23 cellular contexts compared by ENCODE assay signal in genomic region chr12:104399750-104400612, GRCh38. TPM values are rescaled to one million over a fixed set of nuclear protein-coding genes. Genes with fewer than 3 reads are reported as not detected.
DNase-seq lines count a peak whose midpoint lies in the region; ATAC-seq, FAIRE-seq and TF ChIP-seq lines count a peak whose summit lies in the region.
"Had no signal": no experiment of that assay in that cellular context is flagged by ENCODE, and none has a peak within 500 bp of the region (broad histone marks: within the 10 kb centered on the region; RNA-seq: fewer than 3 reads in every experiment).

No MANE protein-coding gene starts in this region.

- RAD21 ChIA-PET in GM12878 (lab: Charles Lee; ENCODE audit: unreplicated experiment): interaction anchor here (0.8 kb wide), 1 partner anchor 18 kb away, joined by 3 read pairs; no protein-coding TSS in a partner anchor

- DNase-seq in AML-193 (lab: John Stamatoyannopoulos, UW): peak; percentile 2 to 28
- DNase-seq in GM19239 (ENCODE audit: insufficient read length, low spot score): no peak
- DNase-seq in MV-4-11 (lab: John Stamatoyannopoulos, UW): peak; percentile 45
- no peak for DNase-seq in GM12878 (ENCODE audit: low read depth, low spot score)
- DNase-seq in dedifferentiated amniotic fluid mesenchymal stem cell (ENCODE audit: extremely low spot score): no peak
- DNase-seq in posterior vena cava (ENCODE audit: low spot score): no peak
- DNase-seq in left ventricle myocardium inferior: no peak
- DNase-seq: GDM1, GM23248, NCI-H1105, NCI-H146, NCI-H2081, NCI-H2171 treated with DMSO at 0.1 percent for 48 hours, NCI-H446, NCI-H526 had no signal

- H3K4me2 ChIP-seq in GM12878 (ENCODE audit: control insufficient read depth, insufficient read depth): no peak overlapping the region
- H3K4me2 ChIP-seq: KMS-11 had no signal

- no peaks in the 10 kb centered on the region for H3K36me3 ChIP-seq in GM12878 (ENCODE audit: control insufficient read depth in 2 of 2, insufficient read depth in 2 of 2, low read length in 1 of 2)
- H3K36me3 ChIP-seq in left ventricle myocardium inferior: no peaks in the 10 kb centered on the region
- H3K36me3 ChIP-seq: HAP-1, SJSA1 had no signal

- no peak overlapping the region for H3K9ac ChIP-seq in GM12878 (ENCODE audit: control insufficient read depth, insufficient read depth, low read length)
- H3K9ac ChIP-seq: GM23248, KMS-11 had no signal

- H3K4me3 ChIP-seq in GM12878 (no peak overlapping the region), left ventricle myocardium inferior (no peak overlapping the region)
- H3K4me3 ChIP-seq: GM23248, HAP-1, SJSA1 had no signal

- H2AFZ ChIP-seq in GM12878 (ENCODE audit: control insufficient read depth, low read depth, low read length): no peak overlapping the region
- H2AFZ ChIP-seq: GM23248 had no signal

- FAIRE-seq in GM19239 (lab: Jason Lieb, UNC) (peak; percentile 8), GM12878 (lab: Jason Lieb, UNC) (peak; percentile 7)
- FAIRE-seq: A204.1, HepG2 had no signal

- no TSS peak for BruUV-seq in GM12878 (replicated peaks; lab: Mats Ljungman, UMichigan)

- in situ Hi-C loops in GM12878 (cut with MboI): no loop called here

- no peaks in the 10 kb centered on the region for H3K79me2 ChIP-seq in GM12878 (ENCODE audit: control insufficient read depth, insufficient read depth, low read length)

- CTCF ChIA-PET in GM12878 (lab: Yijun Ruan, JAX): interaction anchor here (1.0 to 2.5 kb wide), 3 partner anchors 18 to 229 kb away, joined by 3 to 10 read pairs (median 4); no protein-coding TSS in a partner anchor

- SMC1A ChIA-PET in GM12878 (lab: Charles Lee; ENCODE audit: uncharacterized antibody, unreplicated experiment): interaction anchor here (1.6 to 1.8 kb wide), 2 partner anchors 8 to 12 kb away, joined by 3 to 6 read pairs; no protein-coding TSS in a partner anchor

- TF ChIP-seq RAD21 in GM12878 (IDR thresholded peaks at IDR 0.05; ENCODE audit: insufficient read depth, low read depth, low read length): no peak

- H3K27ac ChIP-seq in GM12878 (ENCODE audit: control insufficient read depth, insufficient read depth): no peak overlapping the region
- no peak overlapping the region for H3K27ac ChIP-seq in left ventricle myocardium inferior (replicated peaks)
- H3K27ac ChIP-seq: GM23248, HL-60, KMS-11, SJSA1 had no signal

- WGBS in GM12878 (ENCODE audit: insufficient coverage, insufficient replicate concordance, low lambda C conversion rate, missing lambda C conversion rate): 71% methylated on average over 5 of the region's 5 CpGs

- no peak for TF ChIP-seq EP300 in GM12878 (IDR thresholded peaks at IDR 0.05; ENCODE audit: borderline replicate concordance in 1 of 2, control insufficient read depth in 1 of 2, low read depth in 2 of 2, low read length in 2 of 2)

- H4K20me1 ChIP-seq in GM12878 (ENCODE audit: control insufficient read depth, insufficient read depth): no peaks in the 10 kb centered on the region

- TF ChIP-seq POLR2A in GM12878 (IDR thresholded peaks at IDR 0.05; ENCODE audit: low read depth, low read length): no peak

- intact Hi-C loops in GM12878 (cut with micrococcal nuclease; ENCODE audit: unreplicated experiment): no loop called here
- intact Hi-C loops in posterior vena cava (cut with DNase I): no loop called here
- intact Hi-C loops in left ventricle myocardium inferior (cut with micrococcal nuclease): no loop called here

- no peaks in the 10 kb centered on the region for H3K27me3 ChIP-seq in GM12878 (replicated peaks in 1 of 2; ENCODE audit: control insufficient read depth in 2 of 2, insufficient read depth in 2 of 2, low read length in 1 of 2)
- no peaks in the 10 kb centered on the region for H3K27me3 ChIP-seq in left ventricle myocardium inferior (ENCODE audit: low read depth)
- H3K27me3 ChIP-seq: SJSA1 had no signal

- H3K4me1 ChIP-seq in GM12878 (ENCODE audit: control insufficient read depth, insufficient read depth, low read length): no peaks in the 10 kb centered on the region; the same call in 1 of the 2 replicates
- no peaks in the 10 kb centered on the region for H3K4me1 ChIP-seq in left ventricle myocardium inferior
- H3K4me1 ChIP-seq: HAP-1, SJSA1 had no signal

- TF ChIP-seq CTCF in GM12878 (IDR thresholded peaks at IDR 0.05 in 2 of 3, conservative IDR thresholded peaks at IDR 0.05 in 1 of 3; ENCODE audit: control insufficient read depth in 2 of 3, extremely low read depth in 1 of 3, insufficient read depth in 1 of 3, low read depth in 3 of 3, low read length in 3 of 3) (no peak), left ventricle myocardium inferior (IDR thresholded peaks at IDR 0.05; ENCODE audit: borderline replicate concordance) (no peak)

- POLR2A ChIA-PET in GM12878 (lab: Charles Lee): no interaction called here

- H3K9me3 ChIP-seq in GM12878 (replicated peaks; ENCODE audit: control insufficient read depth, insufficient read depth, low read length) (peaks cover 1% of the 10 kb centered on the region; the same call in 1 of the 3 replicates), left ventricle myocardium inferior (replicated peaks) (peaks cover 5% of the 10 kb centered on the region)
- H3K9me3 ChIP-seq: HAP-1, SJSA1 had no signal

- no peak for ATAC-seq in GM12878
- ATAC-seq in GM21360 (IDR thresholded peaks at IDR 0.05; ENCODE audit: unreplicated experiment): no peak
- ATAC-seq: HepG2, Right ventricle myocardium inferior had no signal

TF ChIP-seq in GM12878, 131 proteins besides CTCF, POLR2A, EP300 and RAD21 (continues in another document):
- TF ChIP-seq SPI1 (IDR thresholded peaks at IDR 0.05; ENCODE audit: borderline replicate concordance, insufficient read depth, low read depth, low read length): peak; percentile 58; the same call in 1 of the 2 replicates
- TF ChIP-seq RUNX3 (IDR thresholded peaks at IDR 0.05; ENCODE audit: low read length): peak; percentile 64
- no peak for TF ChIP-seq ZNF592 (IDR thresholded peaks at IDR 0.05)
- TF ChIP-seq BHLHE40 (IDR thresholded peaks at IDR 0.05; ENCODE audit: borderline replicate concordance in 1 of 2, low read depth in 2 of 2, low read length in 1 of 2): no peak
- TF ChIP-seq YY1 (IDR thresholded peaks at IDR 0.05; ENCODE audit: low read depth, low read length): peak; percentile 51; the same call in 1 of the 2 replicates

RNA-seq across cellular contexts. Expression of gene CHST11, which starts 56.8 kb away (rescaled TPM):
- total RNA-seq in GM12878 (2013; cell fraction: nucleolus; rRNA removed): 76.7 and 93.6 TPM in 2 replicates
- 19.9 and 23.8 TPM in 2 replicates for total RNA-seq in GM12878 (2014; rRNA removed)
- 12.3 and 13.0 TPM in 2 replicates for total RNA-seq in GM12878 (2014; rRNA removed; fragmentation: Illumina TruSeq; extraction: Trizol)
- 34.8 and 38.1 TPM in 2 replicates for total RNA-seq in GM12878 (2021)
- polyA plus RNA-seq in GM12878 (2011; ENCODE audit: low read depth): 6.0 TPM
- 20.0 and 25.7 TPM in 2 replicates for polyA plus RNA-seq in GM12878 (2011; rRNA removed)
- polyA plus RNA-seq in GM12878 (2011; cell fraction: cytosol; rRNA removed): 46.8 and 64.2 TPM in 2 replicates
- polyA plus RNA-seq in GM12878 (2011; cell fraction: nucleus; rRNA removed): 21.6 and 29.7 TPM in 2 replicates
- 11.8 and 12.6 TPM in 2 replicates for polyA plus RNA-seq in GM12878 (2012)
- 12.5 and 13.4 TPM in 2 replicates for polyA plus RNA-seq in GM12878 (2014; fragmentation: Illumina TruSeq; extraction: Trizol)
- polyA plus RNA-seq in GM12878 (2014; fragmentation: Nextera tagmentation; extraction: Ambion mirVana): 1 to 10 TPM; 1.9 to 2.5 TPM
- polyA plus RNA-seq in GM12878 (2014; rRNA removed): 11.3 and 23.1 TPM in 2 replicates
- 10 to 100 TPM; 20.9 to 24.6 TPM for polyA plus RNA-seq in GM12878 (2016; fragmentation: Nextera tagmentation; extraction: Ambion mirVana)
- polyA minus RNA-seq in GM12878 (2011; rRNA and poly(A)+ RNA removed): 36.6 and 44.7 TPM in 2 replicates
- 11.2 and 11.3 TPM in 2 replicates for polyA minus RNA-seq in GM12878 (2011; cell fraction: cytosol; rRNA and poly(A)+ RNA removed)
- 25.5 and 48.1 TPM in 2 replicates for polyA minus RNA-seq in GM12878 (2011; cell fraction: nucleus; rRNA and poly(A)+ RNA removed)
- 10 to 100 TPM; 17.1 to 17.4 TPM for total RNA-seq in posterior vena cava
- total RNA-seq in left ventricle myocardium inferior: 6.0 TPM
- total RNA-seq: HepG2 had no signal

Comparison
In these comparisons a context has a peak if more than half of its experiments do, and no peak if none do; other contexts are left out.
1. DNase-seq: peak in AML-193 (2 of 2) and MV-4-11 (single experiment); none in GM19239 (single experiment), GM12878 (single experiment), dedifferentiated amniotic fluid mesenchymal stem cell (single experiment), posterior vena cava (single experiment) and left ventricle myocardium inferior (single experiment).